ENCODE assay signal across 22 cellular contexts in genomic region chr5:60585618-60586017, GRCh38.
"Had no signal": no experiment of that assay in that cellular context is flagged by ENCODE, and none has a peak within 500 bp of the region (broad histone marks: within the 10 kb centered on the region; RNA-seq: fewer than 3 reads in every experiment).

No MANE protein-coding gene starts in this region.

- ATAC-seq: activated T-cell treated with anti-CD3 and anti-CD28 coated beads, Interleukin-2, amount 50 U/mL, for 4 hours; Panc1; Right ventricle myocardium inferior; T-cell had no signal

- FAIRE-seq: astrocyte had no signal

- H3K9me3 Mint-ChIP-seq: activated CD4-positive, alpha-beta memory T cell treated with anti-CD3 and anti-CD28 coated beads for 36 hours; activated naive CD4-positive, alpha-beta T cell treated with anti-CD3 and anti-CD28 coated beads for 36 hours; activated T-cell treated with anti-CD3 and anti-CD28 coated beads, Interleukin-2, amount 50 U/mL, for 4 hours; brain; central memory CD8-positive, alpha-beta T cell had no signal

- H3K27ac ChIP-seq: KMS-11, SK-N-MC had no signal

- H3K9ac ChIP-seq: KMS-11 had no signal

- H3K4me3 Mint-ChIP-seq: activated CD4-positive, alpha-beta memory T cell treated with anti-CD3 and anti-CD28 coated beads for 36 hours; activated CD4-positive, alpha-beta T cell treated with anti-CD3 and anti-CD28 coated beads, Interleukin-2, amount 10 ng/mL, durations not matched to agents 7 days and 5 days; activated naive CD4-positive, alpha-beta T cell treated with anti-CD3 and anti-CD28 coated beads for 36 hours; activated naive CD8-positive, alpha-beta T cell; activated T-cell treated with anti-CD3 and anti-CD28 coated beads, Interleukin-2, amount 50 U/mL, for 4 hours; brain; central memory CD8-positive, alpha-beta T cell; T-cell had no signal

- H3K4me3 ChIP-seq: SK-N-MC had no signal

- H3K4me2 ChIP-seq: KMS-11 had no signal

- H3K4me1 Mint-ChIP-seq: activated CD4-positive, alpha-beta T cell treated with anti-CD3 and anti-CD28 coated beads, Interleukin-2, amount 10 ng/mL, durations not matched to agents 7 days and 5 days; brain; central memory CD8-positive, alpha-beta T cell; T-cell had no signal

- DNase-seq: activated CD4-positive, alpha-beta memory T cell treated with anti-CD3 and anti-CD28 coated beads for 36 hours; activated CD4-positive, alpha-beta T cell treated with anti-CD3 and anti-CD28 coated beads, Interleukin-2, amount 10 ng/mL, durations not matched to agents 7 days and 5 days; activated CD4-positive, CD25-positive, alpha-beta regulatory T cell; activated CD8-positive, alpha-beta memory T cell treated with anti-CD3 and anti-CD28 coated beads for 24 hours; activated effector memory CD4-positive, alpha-beta T cell treated with anti-CD3 and anti-CD28 coated beads, Interleukin-2, amount 50 U/mL, for 16 hours; activated naive CD4-positive, alpha-beta T cell treated with anti-CD3 and anti-CD28 coated beads for 36 hours; activated T-cell treated with anti-CD3 and anti-CD28 coated beads, Interleukin-2, amount 50 U/mL, for 4 hours; NCI-H1105; NCI-H1930; NCI-H2171; NCI-H2227 treated with DMSO at 0.1 percent for 48 hours; NCI-H524 treated with DMSO at 0.1 percent for 48 hours; T-cell; T1000 had no signal

- H3K27me3 Mint-ChIP-seq: activated CD4-positive, alpha-beta memory T cell treated with anti-CD3 and anti-CD28 coated beads for 36 hours; activated CD4-positive, alpha-beta T cell treated with anti-CD3 and anti-CD28 coated beads, Interleukin-2, amount 10 ng/mL, durations not matched to agents 7 days and 5 days; activated naive CD8-positive, alpha-beta T cell; central memory CD8-positive, alpha-beta T cell; T-cell had no signal

- H3K27ac Mint-ChIP-seq: activated CD4-positive, alpha-beta memory T cell treated with anti-CD3 and anti-CD28 coated beads for 36 hours; activated CD4-positive, alpha-beta T cell treated with anti-CD3 and anti-CD28 coated beads, Interleukin-2, amount 10 ng/mL, durations not matched to agents 7 days and 5 days; activated naive CD4-positive, alpha-beta T cell treated with anti-CD3 and anti-CD28 coated beads for 36 hours; activated naive CD8-positive, alpha-beta T cell; brain; T-cell had no signal

- H3K36me3 Mint-ChIP-seq: activated CD4-positive, alpha-beta memory T cell treated with anti-CD3 and anti-CD28 coated beads for 36 hours; activated naive CD8-positive, alpha-beta T cell; T-cell had no signal
